Comparison of ENCODE assay signal across 17 cellular contexts in the genomic region with DNA sequence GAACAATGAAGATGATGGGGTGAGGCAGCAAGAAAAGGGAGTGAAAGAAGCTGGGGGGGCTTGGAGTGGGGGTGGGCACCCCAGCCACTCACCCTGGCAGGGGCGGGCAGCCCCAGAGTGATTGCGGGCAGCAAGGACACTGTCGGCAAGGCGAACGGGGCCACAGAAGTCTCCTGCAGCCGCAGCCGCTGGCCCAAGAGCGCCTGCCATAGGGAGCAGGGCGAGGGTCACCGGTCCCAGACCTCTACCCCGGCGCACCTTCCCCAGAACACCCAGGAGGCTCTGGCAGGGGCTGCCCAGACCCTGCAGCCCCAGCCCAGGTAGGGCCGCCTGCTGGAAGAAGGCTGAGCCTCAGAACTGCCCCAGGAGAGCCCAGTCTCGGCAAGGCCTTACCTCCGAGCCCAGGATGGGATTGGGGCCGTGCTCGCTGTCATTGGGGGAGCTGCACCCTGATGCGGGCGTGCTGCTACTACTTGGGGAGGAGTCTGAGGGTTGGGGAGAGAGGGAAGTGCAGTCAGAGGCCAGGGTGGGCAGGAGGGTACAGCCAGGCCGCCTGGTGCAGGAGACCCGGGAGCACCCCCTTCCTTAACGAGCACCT. TPM values are rescaled to one million over a fixed set of nuclear protein-coding genes. Genes with fewer than 3 reads are reported as not detected.
DNase-seq lines count a peak whose midpoint lies in the region; ATAC-seq, FAIRE-seq and TF ChIP-seq lines count a peak whose summit lies in the region.
"Had no signal": no experiment of that assay in that cellular context is flagged by ENCODE, and none has a peak within 500 bp of the region (broad histone marks: within the 10 kb centered on the region; RNA-seq: fewer than 3 reads in every experiment).

No MANE protein-coding gene starts in this region.

- RAD21 ChIA-PET in GM12878 (lab: Charles Lee; ENCODE audit: unreplicated experiment) = interaction anchor here (0.6 to 7.5 kb wide), 2 partner anchors 23 to 42 kb away, joined by 3 to 166 read pairs; no protein-coding TSS in a partner anchor

- no peaks in the 10 kb centered on the region for H3K9me3 ChIP-seq in right cardiac atrium (ENCODE audit: control insufficient read depth, low read length)
- H3K9me3 ChIP-seq in GM12878 (replicated peaks; ENCODE audit: control insufficient read depth, insufficient read depth, low read length) = no peaks in the 10 kb centered on the region
- H3K9me3 ChIP-seq in mesenchymal stem cell (ENCODE audit: control insufficient read depth, low read length) = no peaks in the 10 kb centered on the region
- H3K9me3 ChIP-seq: A549, BE2C had no signal

- no peak overlapping the region for H2BK5ac ChIP-seq in mesenchymal stem cell (ENCODE audit: low read depth, low read length, poor library complexity, severe bottlenecking)

- no peak overlapping the region for H2AK5ac ChIP-seq in mesenchymal stem cell (ENCODE audit: low read length, severe bottlenecking)

- no peak overlapping the region for H2BK12ac ChIP-seq in mesenchymal stem cell (ENCODE audit: low read length in 2 of 2)

- peaks cover 19% of the 10 kb centered on the region for H3K4me1 ChIP-seq in right cardiac atrium (ENCODE audit: control insufficient read depth, insufficient read depth, low read length)
- no peaks in the 10 kb centered on the region for H3K4me1 ChIP-seq in GM12878 (ENCODE audit: control insufficient read depth, insufficient read depth, low read length)
- peaks cover 8% of the 10 kb centered on the region for H3K4me1 ChIP-seq in mesenchymal stem cell (ENCODE audit: control insufficient read depth, insufficient read depth, low read depth, low read length)
- H3K4me1 ChIP-seq: A549, BE2C had no signal

- H4K8ac ChIP-seq in mesenchymal stem cell (ENCODE audit: low read length) = no peak overlapping the region

- SMC1A ChIA-PET in GM12878 (lab: Charles Lee; ENCODE audit: uncharacterized antibody, unreplicated experiment) = interaction anchor here (4.0 kb wide), 1 partner anchor 42 kb away, joined by 43 read pairs; no protein-coding TSS in a partner anchor

- H3K9ac ChIP-seq in GM12878 (ENCODE audit: control insufficient read depth, insufficient read depth, low read length) = no peak overlapping the region
- no peak overlapping the region for H3K9ac ChIP-seq in mesenchymal stem cell (ENCODE audit: low read length)
- H3K9ac ChIP-seq: GM23248 had no signal

- no peak overlapping the region for H2BK15ac ChIP-seq in mesenchymal stem cell (ENCODE audit: low read depth, poor library complexity, severe bottlenecking)

- 90% methylated on average over 22 of the region's 22 CpGs for WGBS in right cardiac atrium
- 84% methylated on average over 19 of the region's 22 CpGs for WGBS in GM12878 (ENCODE audit: insufficient coverage, insufficient replicate concordance, low lambda C conversion rate, missing lambda C conversion rate)
- 97% methylated on average over 18 of the region's 22 CpGs for WGBS in mesenchymal stem cell

- H3K27me3 ChIP-seq in right cardiac atrium (ENCODE audit: control insufficient read depth, insufficient read depth) = no peaks in the 10 kb centered on the region
- H3K27me3 ChIP-seq in GM12878 (replicated peaks in 1 of 2; ENCODE audit: control insufficient read depth in 2 of 2, insufficient read depth in 2 of 2, low read length in 1 of 2) = no peaks in the 10 kb centered on the region; a peak in 1 of 4 replicates
- no peaks in the 10 kb centered on the region for H3K27me3 ChIP-seq in mesenchymal stem cell (ENCODE audit: control insufficient read depth in 1 of 2, insufficient read depth in 1 of 2, low read length in 2 of 2)
- H3K27me3 ChIP-seq: BE2C had no signal

- H2AFZ ChIP-seq in GM12878 (ENCODE audit: control insufficient read depth, low read depth, low read length) (no peak overlapping the region), mesenchymal stem cell (ENCODE audit: low read depth, low read length) (no peak overlapping the region)
- H2AFZ ChIP-seq: GM23248 had no signal

- H3K36me3 ChIP-seq in GM12878 (ENCODE audit: control insufficient read depth in 2 of 2, insufficient read depth in 2 of 2, low read length in 1 of 2) (peaks cover 0 to 3% of the 10 kb centered on the region in 2 experiments; a peak in 2 of 4 replicates), mesenchymal stem cell (ENCODE audit: control insufficient read depth in 1 of 2, insufficient read depth in 2 of 2, low read depth in 1 of 2, low read length in 2 of 2) (peaks cover 88 to 89% of the 10 kb centered on the region in 2 experiments)

- no TSS peak for BruUV-seq in GM12878 (replicated peaks; lab: Mats Ljungman, UMichigan)

- H4K91ac ChIP-seq in mesenchymal stem cell (ENCODE audit: low read length) = peak overlapping the region; percentile 27

- DNase-seq in right cardiac atrium (peak in 2 of 3 donors; percentile 44 to 47), cardiac septum (ENCODE audit: low spot score) (no peak), GM12878 (ENCODE audit: low read depth, low spot score) (no peak), mesenchymal stem cell (no peak), left colon (no peak), T-helper 2 cell (no peak)
- DNase-seq: BE2C; CD8-positive, alpha-beta T cell; COR-L47; DND-41; GF-D8; GM23248; H7 had no signal

- H3K79me2 ChIP-seq in GM12878 (ENCODE audit: control insufficient read depth, insufficient read depth, low read length) = no peaks in the 10 kb centered on the region

- no peak for TF ChIP-seq CTCF in GM12878 (IDR thresholded peaks at IDR 0.05 in 2 of 3, conservative IDR thresholded peaks at IDR 0.05 in 1 of 3; ENCODE audit: control insufficient read depth in 2 of 3, extremely low read depth in 1 of 3, insufficient read depth in 1 of 3, low read depth in 3 of 3, low read length in 3 of 3)

- H3K23ac ChIP-seq in mesenchymal stem cell (ENCODE audit: low read length in 2 of 2) = no peak overlapping the region

- no peak overlapping the region for H3K27ac ChIP-seq in right cardiac atrium (ENCODE audit: low read length)
- no peak overlapping the region for H3K27ac ChIP-seq in GM12878 (ENCODE audit: control insufficient read depth, insufficient read depth)
- H3K27ac ChIP-seq in mesenchymal stem cell (ENCODE audit: low read length, poor library complexity, severe bottlenecking) = no peak overlapping the region
- H3K27ac ChIP-seq: A549, C4-2B, GM23248, HL-60 had no signal

- H3K4me2 ChIP-seq in GM12878 (ENCODE audit: control insufficient read depth, insufficient read depth) (no peak overlapping the region), mesenchymal stem cell (ENCODE audit: low read length, poor library complexity, severe bottlenecking) (no peak overlapping the region)
- H3K4me2 ChIP-seq: A549 had no signal

- in situ Hi-C loops in GM12878 (cut with MboI) = no loop called here

- H3K4me3 ChIP-seq in right cardiac atrium (ENCODE audit: low read length) (no peak overlapping the region), GM12878 (no peak overlapping the region), mesenchymal stem cell (ENCODE audit: insufficient read depth in 1 of 2, low read depth in 1 of 2, low read length in 2 of 2) (no peak overlapping the region)
- H3K4me3 ChIP-seq: A549, GM23248 had no signal

- ATAC-seq in right cardiac atrium (no peak), GM12878 (no peak), GM21786 (IDR thresholded peaks at IDR 0.05; ENCODE audit: unreplicated experiment) (no peak), left colon (no peak)
- ATAC-seq: A549; CD8-positive, alpha-beta T cell had no signal

- no peak for FAIRE-seq in GM12878 (lab: Jason Lieb, UNC)
- FAIRE-seq: A549 had no signal

- no peak for TF ChIP-seq EP300 in GM12878 (IDR thresholded peaks at IDR 0.05; ENCODE audit: borderline replicate concordance in 1 of 2, control insufficient read depth in 1 of 2, low read depth in 2 of 2, low read length in 2 of 2)

- POLR2A ChIA-PET in GM12878 (lab: Charles Lee) = no interaction called here

- H3K79me1 ChIP-seq in mesenchymal stem cell (replicated peaks; ENCODE audit: low read length, poor library complexity, severe bottlenecking) = peaks cover 60% of the 10 kb centered on the region

- TF ChIP-seq POLR2A in GM12878 (IDR thresholded peaks at IDR 0.05; ENCODE audit: low read depth, low read length) = 0 out of 2 replicates have a peak, but pooled peaks have one; percentile 24

- H2BK120ac ChIP-seq in mesenchymal stem cell (ENCODE audit: low read depth, low read length) = no peak overlapping the region

- no peak overlapping the region for H3K4ac ChIP-seq in mesenchymal stem cell (ENCODE audit: low read depth in 1 of 2, low read length in 2 of 2)

- no peak overlapping the region for H3K14ac ChIP-seq in mesenchymal stem cell (ENCODE audit: low read length in 2 of 2)

- TF ChIP-seq RAD21 in GM12878 (IDR thresholded peaks at IDR 0.05; ENCODE audit: insufficient read depth, low read depth, low read length) = no peak

- H4K20me1 ChIP-seq in GM12878 (ENCODE audit: control insufficient read depth, insufficient read depth) = no peaks in the 10 kb centered on the region

- no peak overlapping the region for H3K18ac ChIP-seq in mesenchymal stem cell (ENCODE audit: low read depth in 1 of 2, low read length in 2 of 2)

- intact Hi-C loops in right cardiac atrium (cut with DNase I) (loop anchor here in 1 of 4 donors (5.0 kb wide), 1 partner anchor 41 kb away; no protein-coding TSS in a partner anchor), cardiac septum (cut with DNase I) (no loop called here), GM12878 (cut with micrococcal nuclease; ENCODE audit: unreplicated experiment) (no loop called here), left colon (cut with DNase I, micrococcal nuclease) (loop anchor here in 1 of 2 donors (5.0 kb wide), 1 partner anchor 41 kb away; no protein-coding TSS in a partner anchor)

- CTCF ChIA-PET in GM12878 (lab: Yijun Ruan, JAX) = interaction anchor here (1.5 to 7.9 kb wide), 2 partner anchors 39 to 51 kb away, joined by 3 to 215 read pairs; no protein-coding TSS in a partner anchor

RNA-seq across cellular contexts. Expression of a gene that starts 22.9 kb away (rescaled TPM):
- total RNA-seq in right cardiac atrium = 10 to 100 TPM; 26.5 to 30.1 (median 27.6) TPM
- 22.0 TPM for polyA plus RNA-seq in right cardiac atrium
- total RNA-seq in cardiac septum = 20.7 TPM
- 2.5 and 3.7 TPM in 2 replicates for total RNA-seq in GM12878 (2013; cell fraction: nucleolus; rRNA removed)
- 1.7 and 2.4 TPM in 2 replicates for total RNA-seq in GM12878 (2014; rRNA removed)
- 1.1 and 1.2 TPM in 2 replicates for total RNA-seq in GM12878 (2014; rRNA removed; fragmentation: Illumina TruSeq; extraction: Trizol)
- total RNA-seq in GM12878 (2021) = 2.4 and 3.8 TPM in 2 replicates
- polyA plus RNA-seq in GM12878 (2011; ENCODE audit: low read depth) = 0.84 TPM
- polyA plus RNA-seq in GM12878 (2011; rRNA removed) = 0.55 and 1.2 TPM in 2 replicates
- polyA plus RNA-seq in GM12878 (2011; cell fraction: cytosol; rRNA removed) = 1.6 and 2.1 TPM in 2 replicates
- 2.4 and 2.7 TPM in 2 replicates for polyA plus RNA-seq in GM12878 (2011; cell fraction: nucleus; rRNA removed)
- polyA plus RNA-seq in GM12878 (2012) = 1.8 and 2.1 TPM in 2 replicates
- 1.6 TPM in 2 replicates for polyA plus RNA-seq in GM12878 (2014; fragmentation: Illumina TruSeq; extraction: Trizol)
- polyA plus RNA-seq in GM12878 (2014; fragmentation: Nextera tagmentation; extraction: Ambion mirVana) = 1 to 10 TPM; 1.1 to 2.2 TPM
- 1.1 and 1.9 TPM in 2 replicates for polyA plus RNA-seq in GM12878 (2014; rRNA removed)
- polyA plus RNA-seq in GM12878 (2016; fragmentation: Nextera tagmentation; extraction: Ambion mirVana) = 1 to 10 TPM; 4.0 to 4.9 TPM
- polyA minus RNA-seq in GM12878 (2011; rRNA and poly(A)+ RNA removed) = 1.2 and 1.8 TPM in 2 replicates
- polyA minus RNA-seq in GM12878 (2011; cell fraction: cytosol; rRNA and poly(A)+ RNA removed) = 0.67 and 0.94 TPM in 2 replicates
- 0.38 and 1.9 TPM in 2 replicates for polyA minus RNA-seq in GM12878 (2011; cell fraction: nucleus; rRNA and poly(A)+ RNA removed)
- 8.4 TPM for polyA plus RNA-seq in mesenchymal stem cell (2013, experiment 1 of 2)
- polyA plus RNA-seq in mesenchymal stem cell (2013, experiment 2 of 2) = 8.3 TPM
- total RNA-seq in left colon = 10 to 100 TPM; 18.1 to 18.9 TPM

RNA-seq across cellular contexts. Expression of a gene that starts 23.8 kb away (rescaled TPM):
- total RNA-seq in right cardiac atrium = 10 to 100 TPM; 46.5 to 60.1 (median 51.1) TPM
- polyA plus RNA-seq in right cardiac atrium = 38.0 TPM
- total RNA-seq in cardiac septum = 62.7 TPM
- 25.7 and 29.4 TPM in 2 replicates for total RNA-seq in GM12878 (2013; cell fraction: nucleolus; rRNA removed)
- total RNA-seq in GM12878 (2014; rRNA removed) = 5.0 and 6.9 TPM in 2 replicates
- total RNA-seq in GM12878 (2014; rRNA removed; fragmentation: Illumina TruSeq; extraction: Trizol) = 3.1 and 3.9 TPM in 2 replicates
- total RNA-seq in GM12878 (2021) = 12.6 and 18.3 TPM in 2 replicates
- polyA plus RNA-seq in GM12878 (2011; ENCODE audit: low read depth) = 14.4 TPM
- 5.1 and 5.6 TPM in 2 replicates for polyA plus RNA-seq in GM12878 (2011; rRNA removed)
- 5.8 and 7.1 TPM in 2 replicates for polyA plus RNA-seq in GM12878 (2011; cell fraction: cytosol; rRNA removed)
- 46.3 and 61.4 TPM in 2 replicates for polyA plus RNA-seq in GM12878 (2011; cell fraction: nucleus; rRNA removed)
- polyA plus RNA-seq in GM12878 (2012) = 31.4 and 31.5 TPM in 2 replicates
- 2.5 and 6.3 TPM in 2 replicates for polyA plus RNA-seq in GM12878 (2014; fragmentation: Illumina TruSeq; extraction: Trizol)
- 1 to 10 TPM in 1 of 2 experiments, under 1 TPM in 1; 0.47 to 1.3 TPM for polyA plus RNA-seq in GM12878 (2014; fragmentation: Nextera tagmentation; extraction: Ambion mirVana)
- polyA plus RNA-seq in GM12878 (2014; rRNA removed) = 10.1 and 11.4 TPM in 2 replicates
- 1 to 10 TPM; 5.1 to 6.2 TPM for polyA plus RNA-seq in GM12878 (2016; fragmentation: Nextera tagmentation; extraction: Ambion mirVana)
- polyA minus RNA-seq in GM12878 (2011; rRNA and poly(A)+ RNA removed) = 4.2 and 8.0 TPM in 2 replicates
- polyA minus RNA-seq in GM12878 (2011; cell fraction: cytosol; rRNA and poly(A)+ RNA removed) = 3.9 and 4.3 TPM in 2 replicates
- polyA minus RNA-seq in GM12878 (2011; cell fraction: nucleus; rRNA and poly(A)+ RNA removed) = 8.6 and 12.2 TPM in 2 replicates
- polyA plus RNA-seq in mesenchymal stem cell (2013, experiment 1 of 2) = 50.4 TPM
- polyA plus RNA-seq in mesenchymal stem cell (2013, experiment 2 of 2) = 47.9 TPM
- 10 to 100 TPM; 21.6 to 25.6 TPM for total RNA-seq in left colon

RNA-seq across cellular contexts. Expression of a gene that starts 37.2 kb away (rescaled TPM):
- total RNA-seq in right cardiac atrium = 10 to 100 TPM; 14.1 to 28.7 (median 23.3) TPM
- 44.9 TPM for polyA plus RNA-seq in right cardiac atrium
- 26.3 TPM for total RNA-seq in cardiac septum
- 4.6 and 5.7 TPM in 2 replicates for total RNA-seq in GM12878 (2013; cell fraction: nucleolus; rRNA removed)
- total RNA-seq in GM12878 (2014; rRNA removed) = 0.27 and 0.28 TPM in 2 replicates
- total RNA-seq in GM12878 (2014; rRNA removed; fragmentation: Illumina TruSeq; extraction: Trizol) = 0.09 and 0.18 TPM in 2 replicates
- total RNA-seq in GM12878 (2021) = 0.64 and 0.88 TPM in 2 replicates
- 0.38 TPM for polyA plus RNA-seq in GM12878 (2011; ENCODE audit: low read depth)
- polyA plus RNA-seq in GM12878 (2011; rRNA removed) = 0.30 and 0.68 TPM in 2 replicates
- polyA plus RNA-seq in GM12878 (2011; cell fraction: cytosol; rRNA removed) = 0.63 and 0.94 TPM in 2 replicates
- polyA plus RNA-seq in GM12878 (2011; cell fraction: nucleus; rRNA removed) = 3.4 and 4.8 TPM in 2 replicates
- 0.81 and 0.97 TPM in 2 replicates for polyA plus RNA-seq in GM12878 (2012)
- 0.17 and 0.34 TPM in 2 replicates for polyA plus RNA-seq in GM12878 (2014; fragmentation: Illumina TruSeq; extraction: Trizol)
- under 1 TPM in 1 of 2 experiments, not detected in 1; 0.02 TPM for polyA plus RNA-seq in GM12878 (2014; fragmentation: Nextera tagmentation; extraction: Ambion mirVana)
- 0.63 and 0.92 TPM in 2 replicates for polyA plus RNA-seq in GM12878 (2014; rRNA removed)
- under 1 TPM in 1 of 2 experiments, not detected in 1; 0.27 TPM for polyA plus RNA-seq in GM12878 (2016; fragmentation: Nextera tagmentation; extraction: Ambion mirVana)
- 0.22 and 1.5 TPM in 2 replicates for polyA minus RNA-seq in GM12878 (2011; rRNA and poly(A)+ RNA removed)
- polyA minus RNA-seq in GM12878 (2011; cell fraction: cytosol; rRNA and poly(A)+ RNA removed) = 1.7 TPM in 1 of 2 replicates, not detected in the other
- 1.3 and 3.1 TPM in 2 replicates for polyA minus RNA-seq in GM12878 (2011; cell fraction: nucleus; rRNA and poly(A)+ RNA removed)
- polyA plus RNA-seq in mesenchymal stem cell (2013, experiment 1 of 2) = 1.2 TPM
- polyA plus RNA-seq in mesenchymal stem cell (2013, experiment 2 of 2) = 1.2 TPM
- total RNA-seq in left colon = 1 to 10 TPM; 8.5 to 9.7 TPM

Comparison
In these comparisons a context has a peak if more than half of its experiments do, and no peak if none do; other contexts are left out.
1. DNase-seq: peak in right cardiac atrium (2 of 3); none in cardiac septum (single experiment), GM12878 (single experiment), mesenchymal stem cell (single experiment), left colon (0 of 2) and T-helper 2 cell (0 of 5).